12 cellular contexts compared by ENCODE assay signal in genomic region chr2:203948733-203949132, GRCh38. TPM values are rescaled to one million over a fixed set of nuclear protein-coding genes. Genes with fewer than 3 reads are reported as not detected.
DNase-seq lines count a peak whose midpoint lies in the region; ATAC-seq and TF ChIP-seq lines count a peak whose summit lies in the region.
"Had no signal": no experiment of that assay in that cellular context is flagged by ENCODE, and none has a peak within 500 bp of the region (broad histone marks: within the 10 kb centered on the region; RNA-seq: fewer than 3 reads in every experiment).

No MANE protein-coding gene starts in this region.

- H3K27ac Mint-ChIP-seq in stimulated activated naive CD8-positive, alpha-beta T cell treated with anti-CD3 and anti-CD28 coated beads, Interleukin-15, Interleukin-2, amounts not matched to agents 100 ng/mL and 50 ng/mL, for 24 hours = peak overlapping the region; percentile 59
- H3K27ac Mint-ChIP-seq: nephron had no signal

- in situ Hi-C loops in SK-MEL-5 (cut with HindIII; ENCODE audit: low pct_unique_long_range_greater_than_20kb, low sequenced_read_pairs) = no loop called here

- H3K4me3 Mint-ChIP-seq in stimulated activated naive CD8-positive, alpha-beta T cell treated with anti-CD3 and anti-CD28 coated beads, Interleukin-15, Interleukin-2, amounts not matched to agents 100 ng/mL and 50 ng/mL, for 24 hours = peak overlapping the region; percentile 17
- H3K4me3 Mint-ChIP-seq: nephron had no signal

- peaks cover 53% of the 10 kb centered on the region for H3K36me3 Mint-ChIP-seq in stimulated activated naive CD8-positive, alpha-beta T cell treated with anti-CD3 and anti-CD28 coated beads, Interleukin-15, Interleukin-2, amounts not matched to agents 100 ng/mL and 50 ng/mL, for 24 hours (ENCODE audit: low read depth)

- TF ChIP-seq CTCF in upper lobe of right lung (IDR thresholded peaks at IDR 0.05) (no peak), left lung (IDR thresholded peaks at IDR 0.05) (no peak)

- DNase-seq in stimulated activated naive CD8-positive, alpha-beta T cell treated with anti-CD3 and anti-CD28 coated beads, Interleukin-15, Interleukin-2, amounts not matched to agents 100 U/mL and 50 U/mL, for 24 hours = no peak
- DNase-seq in SK-MEL-5 (ENCODE audit: low read depth, low spot score) = peak; percentile 8
- no peak for DNase-seq in upper lobe of right lung
- DNase-seq in effector CD4-positive, alpha-beta T cell = no peak
- DNase-seq in left lung = no peak
- DNase-seq: kidney glomerular epithelial cell had no signal

- H3K27ac ChIP-seq in upper lobe of right lung = no peak overlapping the region
- no peak overlapping the region for H3K27ac ChIP-seq in left lung
- H3K27ac ChIP-seq: gastroesophageal sphincter had no signal

- H3K4me3 ChIP-seq in upper lobe of right lung (no peak overlapping the region), left lung (no peak overlapping the region)
- H3K4me3 ChIP-seq: gastroesophageal sphincter had no signal

- H3K4me1 ChIP-seq in upper lobe of right lung (no peaks in the 10 kb centered on the region), left lung (no peaks in the 10 kb centered on the region)
- H3K4me1 ChIP-seq: gastroesophageal sphincter had no signal

- no peaks in the 10 kb centered on the region for H3K36me3 ChIP-seq in upper lobe of right lung
- H3K36me3 ChIP-seq in left lung = no peaks in the 10 kb centered on the region
- H3K36me3 ChIP-seq: gastroesophageal sphincter had no signal

- ATAC-seq in stimulated activated naive CD8-positive, alpha-beta T cell treated with anti-CD3 and anti-CD28 coated beads, Interleukin-15, Interleukin-2, amounts not matched to agents 100 U/mL and 50 U/mL, for 24 hours = no peak
- ATAC-seq in GM21786 (IDR thresholded peaks at IDR 0.05; ENCODE audit: unreplicated experiment) (peak; percentile 53), upper lobe of right lung (peak; percentile 31), HG03196 (IDR thresholded peaks at IDR 0.05; ENCODE audit: unreplicated experiment) (no peak), left lung (no peak)
- ATAC-seq: gastroesophageal sphincter had no signal

- H3K27me3 Mint-ChIP-seq in stimulated activated naive CD8-positive, alpha-beta T cell treated with anti-CD3 and anti-CD28 coated beads, Interleukin-15, Interleukin-2, amounts not matched to agents 100 ng/mL and 50 ng/mL, for 24 hours = no peaks in the 10 kb centered on the region

- no peaks in the 10 kb centered on the region for H3K27me3 ChIP-seq in upper lobe of right lung
- no peaks in the 10 kb centered on the region for H3K27me3 ChIP-seq in left lung
- H3K27me3 ChIP-seq: gastroesophageal sphincter had no signal

- peaks cover 93% of the 10 kb centered on the region for H3K4me1 Mint-ChIP-seq in stimulated activated naive CD8-positive, alpha-beta T cell treated with anti-CD3 and anti-CD28 coated beads, Interleukin-15, Interleukin-2, amounts not matched to agents 100 ng/mL and 50 ng/mL, for 24 hours (ENCODE audit: low read depth)
- H3K4me1 Mint-ChIP-seq: nephron had no signal

- no peaks in the 10 kb centered on the region for H3K9me3 ChIP-seq in upper lobe of right lung
- no peaks in the 10 kb centered on the region for H3K9me3 ChIP-seq in left lung
- H3K9me3 ChIP-seq: gastroesophageal sphincter had no signal

- intact Hi-C loops in upper lobe of right lung (cut with DNase I) = no loop called here
- intact Hi-C loops in left lung (cut with DNase I) = no loop called here

- no peaks in the 10 kb centered on the region for H3K9me3 Mint-ChIP-seq in stimulated activated naive CD8-positive, alpha-beta T cell treated with anti-CD3 and anti-CD28 coated beads, Interleukin-15, Interleukin-2, amounts not matched to agents 100 ng/mL and 50 ng/mL, for 24 hours

RNA-seq across cellular contexts. Expression of gene ICOS, which starts 12.2 kb away (rescaled TPM):
- total RNA-seq in SK-MEL-5 (2014; rRNA removed; shearing (Covaris generic)) = 1.7 and 2.1 TPM in 2 replicates
- polyA plus RNA-seq in SK-MEL-5 (2015; cell fraction: cytosol; rRNA removed) = 1.4 and 1.9 TPM in 2 replicates
- polyA plus RNA-seq in SK-MEL-5 (2015; cell fraction: nucleus; rRNA removed) = 1.8 and 2.1 TPM in 2 replicates
- total RNA-seq in upper lobe of right lung (2.1 TPM), left lung (under 1 TPM; 0.32 to 0.71 TPM)
- total RNA-seq: NCI-H460 had no signal

Comparison
In these comparisons a context has a peak if more than half of its experiments do, and no peak if none do; other contexts are left out.
1. ATAC-seq: peak in GM21786 (single experiment) and upper lobe of right lung (single experiment); none in stimulated activated naive CD8-positive, alpha-beta T cell treated with anti-CD3 and anti-CD28 coated beads, Interleukin-15, Interleukin-2, amounts not matched to agents 100 U/mL and 50 U/mL, for 24 hours (single experiment), HG03196 (single experiment) and left lung (single experiment).